In the genomic region with DNA sequence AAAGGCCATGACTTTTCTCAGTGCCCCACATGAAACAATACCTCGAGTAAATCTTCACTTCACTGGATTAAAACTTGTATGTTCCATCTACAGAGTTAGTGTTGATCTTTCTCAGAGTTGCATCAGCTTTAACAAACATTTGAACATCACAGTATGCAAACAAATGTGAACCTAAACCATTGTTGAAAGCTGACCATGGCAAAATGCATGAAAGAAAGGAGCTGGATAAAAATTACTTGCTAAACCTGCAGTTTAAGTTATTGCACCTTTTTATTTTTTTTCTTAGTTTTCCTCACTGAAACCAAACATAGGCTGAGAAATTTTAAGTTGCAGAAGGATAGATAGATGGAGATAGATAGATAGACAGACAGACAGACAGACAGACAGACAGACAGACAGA, we compare ENCODE assay signal across 16 cellular contexts.
DNase-seq lines count a peak whose midpoint lies in the region; ATAC-seq and TF ChIP-seq lines count a peak whose summit lies in the region.
"Had no signal": no experiment of that assay in that cellular context is flagged by ENCODE, and none has a peak within 500 bp of the region (broad histone marks: within the 10 kb centered on the region; RNA-seq: fewer than 3 reads in every experiment).

No MANE protein-coding gene starts in this region.

- no peak overlapping the region for H3K4ac ChIP-seq in mesenchymal stem cell (ENCODE audit: low read depth in 1 of 2, low read length in 2 of 2)

- POLR2A ChIA-PET in activated CD8-positive, alpha-beta T cell treated with anti-CD3 and anti-CD28 coated beads, Interleukin-2, amount 10 ng/mL, durations not matched to agents 7 days and 5 days (lab: Charles Lee) = no interaction called here

- no peak overlapping the region for H2BK5ac ChIP-seq in mesenchymal stem cell (ENCODE audit: low read depth, low read length, poor library complexity, severe bottlenecking)

- CTCF ChIA-PET in activated CD8-positive, alpha-beta T cell treated with anti-CD3 and anti-CD28 coated beads, Interleukin-2, amount 10 ng/mL, durations not matched to agents 7 days and 5 days (lab: Charles Lee) = interaction anchor here (1.2 kb wide), 1 partner anchor 126 kb away, joined by 3 read pairs; no protein-coding TSS in a partner anchor

- H3K9me3 Mint-ChIP-seq in brain = no peaks in the 10 kb centered on the region
- no peaks in the 10 kb centered on the region for H3K9me3 Mint-ChIP-seq in activated CD8-positive, alpha-beta T cell treated with anti-CD3 and anti-CD28 coated beads, Interleukin-2, amount 10 ng/mL, durations not matched to agents 7 days and 5 days (ENCODE audit: insufficient read depth)
- H3K9me3 Mint-ChIP-seq: activated naive CD8-positive, alpha-beta T cell treated with anti-CD3 and anti-CD28 coated beads for 36 hours; activated T-cell treated with anti-CD3 and anti-CD28 coated beads, Interleukin-2, amount 50 U/mL, for 24 hours had no signal

- H4K91ac ChIP-seq in mesenchymal stem cell (ENCODE audit: low read length) = no peak overlapping the region

- no peak overlapping the region for H2BK15ac ChIP-seq in mesenchymal stem cell (ENCODE audit: low read depth, poor library complexity, severe bottlenecking)

- no peak overlapping the region for H3K4me2 ChIP-seq in mesenchymal stem cell (ENCODE audit: low read length, poor library complexity, severe bottlenecking)

- ATAC-seq in GM21360 (IDR thresholded peaks at IDR 0.05; ENCODE audit: unreplicated experiment) = no peak
- ATAC-seq in activated CD8-positive, alpha-beta T cell treated with anti-CD3 and anti-CD28 coated beads, Interleukin-2, amount 10 ng/mL, durations not matched to agents 7 days and 5 days = no peak

- DNase-seq in DMS53 treated with DMSO at 0.1 percent for 48 hours (lab: John Stamatoyannopoulos, UW; ENCODE audit: unreplicated experiment) = peak; percentile 92
- peak; percentile 75 for DNase-seq in LNCaP clone FGC (ENCODE audit: low read depth)
- peak; percentile 26 for DNase-seq in mesenchymal stem cell
- no peak for DNase-seq in NCI-H345 treated with DMSO at 0.1 percent for 48 hours (lab: John Stamatoyannopoulos, UW; ENCODE audit: unreplicated experiment)
- DNase-seq in activated CD8-positive, alpha-beta T cell treated with anti-CD3 and anti-CD28 coated beads, Interleukin-2, amount 10 ng/mL, durations not matched to agents 7 days and 5 days = no peak
- DNase-seq: activated CD4-positive, alpha-beta T cell treated with anti-CD3 and anti-CD28 coated beads, Interleukin-2, amount 50 U/mL, for 1 hour; activated naive CD8-positive, alpha-beta T cell treated with anti-CD3 and anti-CD28 coated beads for 36 hours; activated T-cell treated with anti-CD3 and anti-CD28 coated beads, Interleukin-2, amount 50 U/mL, for 24 hours; DMS79; effector CD4-positive, alpha-beta T cell; NCI-H1048; occipital lobe had no signal

- TF ChIP-seq CTCF in LNCaP clone FGC (IDR thresholded peaks at IDR 0.05; ENCODE audit: control insufficient read depth, extremely low read depth, insufficient read depth) (no peak), brain (conservative IDR thresholded peaks at IDR 0.05) (no peak)

- H3K36me3 ChIP-seq in mesenchymal stem cell (ENCODE audit: control insufficient read depth in 1 of 2, insufficient read depth in 2 of 2, low read depth in 1 of 2, low read length in 2 of 2) = no peaks in the 10 kb centered on the region
- H3K36me3 ChIP-seq: cardiac muscle cell had no signal

- 60% methylated on average over 1 of the region's 1 CpG for WGBS in mesenchymal stem cell

- H3K36me3 Mint-ChIP-seq in brain = no peaks in the 10 kb centered on the region
- H3K36me3 Mint-ChIP-seq in activated CD8-positive, alpha-beta T cell treated with anti-CD3 and anti-CD28 coated beads, Interleukin-2, amount 10 ng/mL, durations not matched to agents 7 days and 5 days (ENCODE audit: low read depth) = no peaks in the 10 kb centered on the region
- H3K36me3 Mint-ChIP-seq: activated naive CD8-positive, alpha-beta T cell treated with anti-CD3 and anti-CD28 coated beads for 36 hours had no signal

- no peak overlapping the region for H3K4me3 ChIP-seq in LNCaP clone FGC (ENCODE audit: low read depth, low read length)
- H3K4me3 ChIP-seq in mesenchymal stem cell (ENCODE audit: insufficient read depth in 1 of 2, low read depth in 1 of 2, low read length in 2 of 2) = no peak overlapping the region
- H3K4me3 ChIP-seq: cardiac muscle cell, skin epidermis had no signal

- no peak overlapping the region for H3K23ac ChIP-seq in mesenchymal stem cell (ENCODE audit: low read length in 2 of 2)

- H3K18ac ChIP-seq in mesenchymal stem cell (ENCODE audit: low read depth in 1 of 2, low read length in 2 of 2) = no peak overlapping the region

- no peak overlapping the region for H3K27ac ChIP-seq in mesenchymal stem cell (ENCODE audit: low read length, poor library complexity, severe bottlenecking)
- H3K27ac ChIP-seq: cardiac muscle cell had no signal

- H4K8ac ChIP-seq in mesenchymal stem cell (ENCODE audit: low read length) = no peak overlapping the region

- peak overlapping the region in 3 of 5 experiments; percentile 20 to 84 (median 75) for H3K27ac Mint-ChIP-seq in brain
- no peak overlapping the region for H3K27ac Mint-ChIP-seq in activated CD8-positive, alpha-beta T cell treated with anti-CD3 and anti-CD28 coated beads, Interleukin-2, amount 10 ng/mL, durations not matched to agents 7 days and 5 days
- H3K27ac Mint-ChIP-seq: activated naive CD8-positive, alpha-beta T cell treated with anti-CD3 and anti-CD28 coated beads for 36 hours; activated T-cell treated with anti-CD3 and anti-CD28 coated beads, Interleukin-2, amount 50 U/mL, for 24 hours had no signal

- peaks cover 29% of the 10 kb centered on the region for H3K4me1 Mint-ChIP-seq in brain
- H3K4me1 Mint-ChIP-seq in activated CD8-positive, alpha-beta T cell treated with anti-CD3 and anti-CD28 coated beads, Interleukin-2, amount 10 ng/mL, durations not matched to agents 7 days and 5 days (ENCODE audit: low read depth) = no peaks in the 10 kb centered on the region

- H3K4me3 Mint-ChIP-seq in brain = peak overlapping the region in 1 of 5 experiments; percentile 21
- no peak overlapping the region for H3K4me3 Mint-ChIP-seq in activated CD8-positive, alpha-beta T cell treated with anti-CD3 and anti-CD28 coated beads, Interleukin-2, amount 10 ng/mL, durations not matched to agents 7 days and 5 days
- H3K4me3 Mint-ChIP-seq: activated naive CD8-positive, alpha-beta T cell treated with anti-CD3 and anti-CD28 coated beads for 36 hours; activated T-cell treated with anti-CD3 and anti-CD28 coated beads, Interleukin-2, amount 50 U/mL, for 24 hours had no signal

- no peaks in the 10 kb centered on the region for H3K4me1 ChIP-seq in mesenchymal stem cell (ENCODE audit: control insufficient read depth, insufficient read depth, low read depth, low read length)

- H3K27me3 Mint-ChIP-seq in brain = no peaks in the 10 kb centered on the region
- peaks cover 5% of the 10 kb centered on the region for H3K27me3 Mint-ChIP-seq in activated CD8-positive, alpha-beta T cell treated with anti-CD3 and anti-CD28 coated beads, Interleukin-2, amount 10 ng/mL, durations not matched to agents 7 days and 5 days (ENCODE audit: low read depth)
- H3K27me3 Mint-ChIP-seq: activated naive CD8-positive, alpha-beta T cell treated with anti-CD3 and anti-CD28 coated beads for 36 hours; activated T-cell treated with anti-CD3 and anti-CD28 coated beads, Interleukin-2, amount 50 U/mL, for 24 hours had no signal

- H3K79me1 ChIP-seq in mesenchymal stem cell (replicated peaks; ENCODE audit: low read length, poor library complexity, severe bottlenecking) = no peaks in the 10 kb centered on the region

- no peak overlapping the region for H2AFZ ChIP-seq in mesenchymal stem cell (ENCODE audit: low read depth, low read length)

- H3K27me3 ChIP-seq in mesenchymal stem cell (ENCODE audit: control insufficient read depth in 1 of 2, insufficient read depth in 1 of 2, low read length in 2 of 2) = no peaks in the 10 kb centered on the region
- H3K27me3 ChIP-seq: cardiac muscle cell had no signal

- H3K9me3 ChIP-seq in mesenchymal stem cell (ENCODE audit: control insufficient read depth, low read length) = no peaks in the 10 kb centered on the region

- H3K14ac ChIP-seq in mesenchymal stem cell (ENCODE audit: low read length in 2 of 2) = no peak overlapping the region

- no peak overlapping the region for H2BK120ac ChIP-seq in mesenchymal stem cell (ENCODE audit: low read depth, low read length)

- H2AK5ac ChIP-seq in mesenchymal stem cell (ENCODE audit: low read length, severe bottlenecking) = no peak overlapping the region

- no peak overlapping the region for H2BK12ac ChIP-seq in mesenchymal stem cell (ENCODE audit: low read length in 2 of 2)

- no peak overlapping the region for H3K9ac ChIP-seq in mesenchymal stem cell (ENCODE audit: low read length)

Comparison
In these comparisons a context has a peak if more than half of its experiments do, and no peak if none do; other contexts are left out.
1. DNase-seq: peak in DMS53 treated with DMSO at 0.1 percent for 48 hours (single experiment), LNCaP clone FGC (single experiment) and mesenchymal stem cell (single experiment); none in NCI-H345 treated with DMSO at 0.1 percent for 48 hours (single experiment) and activated CD8-positive, alpha-beta T cell treated with anti-CD3 and anti-CD28 coated beads, Interleukin-2, amount 10 ng/mL, durations not matched to agents 7 days and 5 days (single experiment).